In genomic region chr9:109912726-109913460, GRCh38 we compare ENCODE assay signal across 1 cellular context.
TF ChIP-seq lines count a peak whose summit lies in the region.

No MANE protein-coding gene starts in this region.

TF ChIP-seq in SK-N-SH treated with all-trans-retinoic acid at 6 μM for 48 hours, 23 proteins besides CTCF, POLR2A, EP300 and RAD21 (continued from another document):
- no peak for TF ChIP-seq PATZ1 (CRISPR knock-in tag; IDR thresholded peaks at IDR 0.05; ENCODE audit: borderline replicate concordance)
- TF ChIP-seq ZFP30 (CRISPR knock-in tag; IDR thresholded peaks at IDR 0.05), result no peak
- TF ChIP-seq ISL1 (CRISPR knock-in tag; IDR thresholded peaks at IDR 0.05), result no peak
- no peak for TF ChIP-seq ESRRG (CRISPR knock-in tag; IDR thresholded peaks at IDR 0.05)
- TF ChIP-seq POU6F1 (CRISPR knock-in tag; IDR thresholded peaks at IDR 0.05; ENCODE audit: borderline replicate concordance, low read depth), result no peak
- no peak for TF ChIP-seq GLIS3 (CRISPR knock-in tag; IDR thresholded peaks at IDR 0.05)
- TF ChIP-seq OSR1 (CRISPR knock-in tag; IDR thresholded peaks at IDR 0.05), result no peak
